ENCODE assay signal across 10 cellular contexts in genomic region chr17:19812407-19812806, GRCh38. TPM values are rescaled to one million over a fixed set of nuclear protein-coding genes. Genes with fewer than 3 reads are reported as not detected.
A peak's percentile ranks its signal among the peaks of the same experiment; 100 is the strongest.
DNase-seq lines count a peak whose midpoint lies in the region; ATAC-seq and TF ChIP-seq lines count a peak whose summit lies in the region.
"Had no signal": no experiment of that assay in that cellular context is flagged by ENCODE, and none has a peak within 500 bp of the region (broad histone marks: within the 10 kb centered on the region; RNA-seq: fewer than 3 reads in every experiment).

No MANE protein-coding gene starts in this region.

- H4K91ac ChIP-seq in trophoblast cell (ENCODE audit: low read depth, low read length) = no peak overlapping the region

- in situ Hi-C loops in GM13977 (cut with MboI; ENCODE audit: low pct_unique_long_range_greater_than_20kb, low sequenced_read_pairs, unreplicated experiment) = no loop called here

- H3K4me3 ChIP-seq in trophoblast cell (ENCODE audit: low read depth, low read length) = no peak overlapping the region

- H2AFZ ChIP-seq in trophoblast cell (ENCODE audit: insufficient read depth, low read length, poor library complexity) = no peak overlapping the region

- no peaks in the 10 kb centered on the region for H3K9me3 Mint-ChIP-seq in activated naive CD8-positive, alpha-beta T cell treated with anti-CD3 and anti-CD28 coated beads for 36 hours
- H3K9me3 Mint-ChIP-seq: naive B cell had no signal

- peak; percentile 42; the same call in 1 of the 3 replicates for ATAC-seq in SK-N-SH treated with all-trans-retinoic acid at 6 μM for 48 hours
- ATAC-seq in GM21619 (IDR thresholded peaks at IDR 0.05; ENCODE audit: unreplicated experiment) = no peak
- ATAC-seq in GM19397 (IDR thresholded peaks at IDR 0.05; ENCODE audit: unreplicated experiment) = no peak

- no peaks in the 10 kb centered on the region for H3K4me1 Mint-ChIP-seq in activated naive CD8-positive, alpha-beta T cell treated with anti-CD3 and anti-CD28 coated beads for 36 hours
- H3K4me1 Mint-ChIP-seq: naive B cell had no signal

- H3K4me3 Mint-ChIP-seq in activated naive CD8-positive, alpha-beta T cell treated with anti-CD3 and anti-CD28 coated beads for 36 hours = no peak overlapping the region
- H3K4me3 Mint-ChIP-seq: naive B cell had no signal

- peak; percentile 4 to 8 for DNase-seq in AML-193 (lab: John Stamatoyannopoulos, UW)
- no peak for DNase-seq in GM13977 (ENCODE audit: low spot score)
- DNase-seq in head of caudate nucleus = peak in 41 of 42 donors; percentile 10 to 74 (median 49)
- DNase-seq in trophoblast cell = no peak
- no peak for DNase-seq in activated naive CD8-positive, alpha-beta T cell treated with anti-CD3 and anti-CD28 coated beads for 36 hours
- DNase-seq: naive B cell, NCI-H524 treated with DMSO at 0.1 percent for 48 hours had no signal

- no peak overlapping the region for H4K12ac ChIP-seq in trophoblast cell (ENCODE audit: low read depth, low read length)

- H3K79me2 ChIP-seq in trophoblast cell (ENCODE audit: control insufficient read depth, insufficient read depth, low read length, poor library complexity) = no peaks in the 10 kb centered on the region

- H2BK12ac ChIP-seq in trophoblast cell (ENCODE audit: low read length) = no peak overlapping the region

- no peak overlapping the region for H3K4me2 ChIP-seq in trophoblast cell (ENCODE audit: low read length)

- H3K18ac ChIP-seq in trophoblast cell (ENCODE audit: low read length) = no peak overlapping the region

- H3K27ac ChIP-seq in trophoblast cell (ENCODE audit: low read depth, low read length) = no peak overlapping the region

- H3K79me1 ChIP-seq in trophoblast cell (ENCODE audit: low read length) = no peaks in the 10 kb centered on the region

- no peaks in the 10 kb centered on the region for H3K27me3 ChIP-seq in trophoblast cell (ENCODE audit: insufficient read depth, low read length)

- no peak overlapping the region for H2BK120ac ChIP-seq in trophoblast cell (ENCODE audit: insufficient read depth, low read length, poor library complexity)

- no peak overlapping the region for H3K14ac ChIP-seq in trophoblast cell (ENCODE audit: low read length)

- no CpG with 5 or more reads among the region's 3 CpGs for whole genome bisulfite sequencing in trophoblast cell (ENCODE audit: extremely low coverage, insufficient coverage, insufficient read length)

- no peak overlapping the region for H3K4ac ChIP-seq in trophoblast cell (ENCODE audit: low read depth, low read length)

- H3K9ac ChIP-seq in trophoblast cell (ENCODE audit: low read length) = no peak overlapping the region

- H3K36me3 Mint-ChIP-seq in activated naive CD8-positive, alpha-beta T cell treated with anti-CD3 and anti-CD28 coated beads for 36 hours = peaks cover 12% of the 10 kb centered on the region

- intact Hi-C loops in head of caudate nucleus (cut with DNase I) = no loop called here

- H3K27ac Mint-ChIP-seq in activated naive CD8-positive, alpha-beta T cell treated with anti-CD3 and anti-CD28 coated beads for 36 hours = no peak overlapping the region

- H2AK5ac ChIP-seq in trophoblast cell (ENCODE audit: low read length) = no peak overlapping the region

- H3K4me1 ChIP-seq in trophoblast cell (ENCODE audit: control insufficient read depth in 1 of 2, insufficient read depth in 2 of 2, low read length in 2 of 2) = no peaks in the 10 kb centered on the region

- TF ChIP-seq CTCF in GM13977 (IDR thresholded peaks at IDR 0.05; ENCODE audit: extremely low read depth, insufficient read depth, missing control alignments) = peak; percentile 36

- H3K9me3 ChIP-seq in trophoblast cell (ENCODE audit: insufficient read depth, low read depth, low read length) = no peaks in the 10 kb centered on the region

- peaks cover 2 to 4% of the 10 kb centered on the region in 2 experiments for H3K36me3 ChIP-seq in trophoblast cell (ENCODE audit: control insufficient read depth in 1 of 2, insufficient read depth in 2 of 2, low read length in 2 of 2)

- H3K27me3 Mint-ChIP-seq in activated naive CD8-positive, alpha-beta T cell treated with anti-CD3 and anti-CD28 coated beads for 36 hours = no peaks in the 10 kb centered on the region
- H3K27me3 Mint-ChIP-seq: naive B cell had no signal

- H3K23ac ChIP-seq in trophoblast cell (ENCODE audit: low read length) = no peak overlapping the region

- no peak overlapping the region for H4K8ac ChIP-seq in trophoblast cell (ENCODE audit: low read depth, low read length)

- H2BK5ac ChIP-seq in trophoblast cell (ENCODE audit: low read depth, low read length, poor library complexity) = no peak overlapping the region

TF ChIP-seq in SK-N-SH treated with all-trans-retinoic acid at 6 μM for 48 hours, 23 proteins besides CTCF, POLR2A, EP300 and RAD21 (continues in another document):
- TF ChIP-seq GLIS3 (CRISPR knock-in tag; IDR thresholded peaks at IDR 0.05) = no peak
- TF ChIP-seq ZNF70 (CRISPR knock-in tag; IDR thresholded peaks at IDR 0.05) = no peak
- TF ChIP-seq TOX (CRISPR knock-in tag; IDR thresholded peaks at IDR 0.05; ENCODE audit: borderline replicate concordance) = no peak
- TF ChIP-seq PPARA (CRISPR knock-in tag; IDR thresholded peaks at IDR 0.05; ENCODE audit: borderline replicate concordance) = no peak
- TF ChIP-seq ZFP30 (CRISPR knock-in tag; IDR thresholded peaks at IDR 0.05) = no peak
- no peak for TF ChIP-seq OSR1 (CRISPR knock-in tag; IDR thresholded peaks at IDR 0.05)
- no peak for TF ChIP-seq PATZ1 (CRISPR knock-in tag; IDR thresholded peaks at IDR 0.05; ENCODE audit: borderline replicate concordance)
- TF ChIP-seq ZNF8 (CRISPR knock-in tag; IDR thresholded peaks at IDR 0.05) = no peak
- TF ChIP-seq CSRNP3 (CRISPR knock-in tag; IDR thresholded peaks at IDR 0.05) = no peak
- no peak for TF ChIP-seq BACH2 (CRISPR knock-in tag; IDR thresholded peaks at IDR 0.05; ENCODE audit: borderline replicate concordance)
- TF ChIP-seq SNAI2 (CRISPR knock-in tag; IDR thresholded peaks at IDR 0.05) = no peak
- no peak for TF ChIP-seq ZFP3 (CRISPR knock-in tag; IDR thresholded peaks at IDR 0.05)
- TF ChIP-seq POU6F1 (CRISPR knock-in tag; IDR thresholded peaks at IDR 0.05; ENCODE audit: borderline replicate concordance, low read depth) = no peak
- TF ChIP-seq CREB5 (CRISPR knock-in tag; IDR thresholded peaks at IDR 0.05; ENCODE audit: low read depth) = no peak
- TF ChIP-seq ZNF565 (CRISPR knock-in tag; conservative IDR thresholded peaks at IDR 0.05; ENCODE audit: low read depth) = no peak
- no peak for TF ChIP-seq ISL1 (CRISPR knock-in tag; IDR thresholded peaks at IDR 0.05)

RNA-seq across cellular contexts. Expression of gene ULK2, which starts 55.3 kb away (rescaled TPM):
- polyA plus RNA-seq in trophoblast cell (2013) = 13.3 and 14.3 TPM in 2 replicates
- total RNA-seq in activated naive CD8-positive, alpha-beta T cell treated with anti-CD3 and anti-CD28 coated beads for 36 hours = 1 to 10 TPM; 4.9 to 5.8 TPM

Comparison
In these comparisons a context has a peak if more than half of its experiments do, and no peak if none do; other contexts are left out.
1. DNase-seq: peak in AML-193 (2 of 2) and head of caudate nucleus (41 of 42); none in GM13977 (single experiment), trophoblast cell (0 of 2) and activated naive CD8-positive, alpha-beta T cell treated with anti-CD3 and anti-CD28 coated beads for 36 hours (single experiment).